Comparison of ENCODE assay signal across 1 cellular context in genomic region chr5:149777382-149777781, GRCh38.
A peak's percentile ranks its signal among the peaks of the same experiment; 100 is the strongest.
TF ChIP-seq lines count a peak whose summit lies in the region.

No MANE protein-coding gene starts in this region.

TF ChIP-seq in H1, 55 proteins besides CTCF, POLR2A, EP300 and RAD21:
- no peak for TF ChIP-seq SUZ12 (IDR thresholded peaks at IDR 0.05; ENCODE audit: low read length)
- no peak for TF ChIP-seq POU5F1 (IDR thresholded peaks at IDR 0.05; ENCODE audit: low read depth, low read length)
- no peak for TF ChIP-seq SP4 (IDR thresholded peaks at IDR 0.05; ENCODE audit: low read length)
- TF ChIP-seq TCF12 (IDR thresholded peaks at IDR 0.05; ENCODE audit: low read depth, low read length): no peak
- TF ChIP-seq HDAC2 (IDR thresholded peaks at IDR 0.05; ENCODE audit: borderline replicate concordance in 1 of 2, low read depth in 2 of 2, low read length in 2 of 2): no peak
- peak; percentile 3; the same call in 1 of the 2 replicates for TF ChIP-seq KDM1A (IDR thresholded peaks at IDR 0.05; ENCODE audit: borderline replicate concordance, low read length)
- no peak for TF ChIP-seq CREB1 (IDR thresholded peaks at IDR 0.05)
